Comparison of ENCODE assay signal across 21 cellular contexts in genomic region chr1:101976161-101976560, GRCh38. TPM values are rescaled to one million over a fixed set of nuclear protein-coding genes. Genes with fewer than 3 reads are reported as not detected.
DNase-seq lines count a peak whose midpoint lies in the region; ATAC-seq and TF ChIP-seq lines count a peak whose summit lies in the region.
"Had no signal": no experiment of that assay in that cellular context is flagged by ENCODE, and none has a peak within 500 bp of the region (broad histone marks: within the 10 kb centered on the region; RNA-seq: fewer than 3 reads in every experiment).

No MANE protein-coding gene starts in this region.

- H3K9me3 Mint-ChIP-seq in CD14-positive monocyte = peaks cover 0 to 4% (median 2%) of the 10 kb centered on the region in 7 donors
- H3K9me3 Mint-ChIP-seq in activated naive CD4-positive, alpha-beta T cell treated with anti-CD3 and anti-CD28 coated beads, Interleukin-2, amount 50 U/mL, for 72 hours = peaks cover 0 to 8% of the 10 kb centered on the region in 2 donors

- DNase-seq in G401 (ENCODE audit: low spot score) = peak; percentile 97
- peak; percentile 96 for DNase-seq in cerebellar cortex (ENCODE audit: low spot score)
- DNase-seq in cerebellum (ENCODE audit: low spot score) = peak; percentile 77
- no peak for DNase-seq in CD14-positive monocyte (ENCODE audit: low spot score)
- no peak for DNase-seq in activated naive CD4-positive, alpha-beta T cell treated with anti-CD3 and anti-CD28 coated beads, Interleukin-2, amount 50 U/mL, for 72 hours (ENCODE audit: low spot score in 2 of 2)
- DNase-seq: 8988T; ACHN; CD4-positive, alpha-beta memory T cell; CD4-positive, CD25-positive, alpha-beta regulatory T cell; CD8-positive, alpha-beta memory T cell; COR-L47; DMS 273 treated with DMSO at 0.1 percent for 48 hours; DMS153; DMS53; DMS79; DND-41; EL; GF-D8 had no signal

- in situ Hi-C loops in G401 (cut with HindIII; ENCODE audit: low sequenced_read_pairs) = no loop called here

- no peaks in the 10 kb centered on the region for H3K27me3 Mint-ChIP-seq in CD14-positive monocyte (ENCODE audit: low read depth in 3 of 3)
- H3K27me3 Mint-ChIP-seq: CD4-positive, CD25-positive, alpha-beta regulatory T cell had no signal

- no peaks in the 10 kb centered on the region for H3K36me3 Mint-ChIP-seq in CD14-positive monocyte
- H3K36me3 Mint-ChIP-seq in activated naive CD4-positive, alpha-beta T cell treated with anti-CD3 and anti-CD28 coated beads, Interleukin-2, amount 50 U/mL, for 72 hours = no peaks in the 10 kb centered on the region
- H3K36me3 Mint-ChIP-seq: CD4-positive, alpha-beta memory T cell; CD4-positive, CD25-positive, alpha-beta regulatory T cell; CD8-positive, alpha-beta memory T cell had no signal

- no peaks in the 10 kb centered on the region for H3K4me1 Mint-ChIP-seq in CD14-positive monocyte
- H3K4me1 Mint-ChIP-seq: CD4-positive, alpha-beta memory T cell; CD4-positive, CD25-positive, alpha-beta regulatory T cell; CD8-positive, alpha-beta memory T cell had no signal

- intact Hi-C loops in CD14-positive monocyte (cut with micrococcal nuclease) = no loop called here

- H3K4me3 Mint-ChIP-seq in CD14-positive monocyte = no peak overlapping the region
- H3K4me3 Mint-ChIP-seq: CD4-positive, alpha-beta memory T cell; CD4-positive, CD25-positive, alpha-beta regulatory T cell; CD8-positive, alpha-beta memory T cell had no signal

- no peak for TF ChIP-seq CTCF in CD14-positive monocyte (IDR thresholded peaks at IDR 0.05)

- ATAC-seq in activated naive CD4-positive, alpha-beta T cell treated with anti-CD3 and anti-CD28 coated beads, Interleukin-2, amount 50 U/mL, for 72 hours = no peak

- H3K27ac Mint-ChIP-seq in CD14-positive monocyte = no peak overlapping the region
- no peak overlapping the region for H3K27ac Mint-ChIP-seq in activated naive CD4-positive, alpha-beta T cell treated with anti-CD3 and anti-CD28 coated beads, Interleukin-2, amount 50 U/mL, for 72 hours
- H3K27ac Mint-ChIP-seq: CD4-positive, alpha-beta memory T cell; CD4-positive, CD25-positive, alpha-beta regulatory T cell; CD8-positive, alpha-beta memory T cell had no signal

RNA-seq across cellular contexts. Expression of gene OLFM3, which starts 20.6 kb away (rescaled TPM):
- total RNA-seq in G401 (2014; rRNA removed; shearing (Covaris generic)) = not detected in 2 replicates
- total RNA-seq in cerebellum = 36.9 TPM
- polyA plus RNA-seq in CD14-positive monocyte = not detected
- total RNA-seq in activated naive CD4-positive, alpha-beta T cell treated with anti-CD3 and anti-CD28 coated beads, Interleukin-2, amount 50 U/mL, for 72 hours = not detected
- total RNA-seq: CD4-positive, alpha-beta memory T cell; CD4-positive, CD25-positive, alpha-beta regulatory T cell; CD8-positive, alpha-beta memory T cell; Daoy had no signal
- polyA plus RNA-seq: AG04450; BJ; CD4-positive, alpha-beta memory T cell; CD4-positive, CD25-positive, alpha-beta regulatory T cell; CD8-positive, alpha-beta memory T cell had no signal

Comparison
In these comparisons a context has a peak if more than half of its experiments do, and no peak if none do; other contexts are left out.
1. DNase-seq: peak in G401 (single experiment), cerebellar cortex (single experiment) and cerebellum (single experiment); none in CD14-positive monocyte (single experiment) and activated naive CD4-positive, alpha-beta T cell treated with anti-CD3 and anti-CD28 coated beads, Interleukin-2, amount 50 U/mL, for 72 hours (0 of 2).
2. RNA of gene OLFM3, which starts 20.6 kb away (total RNA-seq): 36.9 TPM in cerebellum (single experiment); not detected in G401 and not detected in activated naive CD4-positive, alpha-beta T cell treated with anti-CD3 and anti-CD28 coated beads, Interleukin-2, amount 50 U/mL, for 72 hours; every median in the first group is over 10 times any median in the second.